Comparison of ENCODE assay signal across 15 cellular contexts in the genomic region with DNA sequence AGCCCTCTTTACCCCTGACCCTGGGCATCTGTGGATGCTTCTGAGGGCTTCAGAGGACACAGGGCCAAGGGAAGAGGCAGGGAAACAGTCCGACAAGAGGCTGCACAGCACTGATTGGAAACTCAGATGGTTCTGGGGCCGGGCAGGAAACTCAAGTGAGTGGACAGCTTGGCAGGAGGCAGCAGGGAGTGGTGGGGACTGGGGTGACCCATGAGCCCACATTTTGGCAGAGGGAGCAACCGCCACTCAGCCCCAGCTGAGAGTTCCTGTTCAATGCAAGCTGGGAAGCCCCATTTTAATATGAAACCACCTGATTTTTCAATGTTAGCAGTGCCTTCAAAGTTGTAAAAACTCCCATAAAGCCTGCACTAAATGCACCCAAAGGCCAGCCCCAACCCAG. TPM values are rescaled to one million over a fixed set of nuclear protein-coding genes. Genes with fewer than 3 reads are reported as not detected.
DNase-seq lines count a peak whose midpoint lies in the region; ATAC-seq and TF ChIP-seq lines count a peak whose summit lies in the region.
"Had no signal": no experiment of that assay in that cellular context is flagged by ENCODE, and none has a peak within 500 bp of the region (broad histone marks: within the 10 kb centered on the region; RNA-seq: fewer than 3 reads in every experiment).

No MANE protein-coding gene starts in this region.

- intact Hi-C loops in left ventricle myocardium inferior (cut with micrococcal nuclease) = no loop called here
- intact Hi-C loops in left ventricle myocardium superior (cut with micrococcal nuclease) = no loop called here

- H3K4me1 ChIP-seq in left ventricle myocardium inferior = peaks cover 65% of the 10 kb centered on the region
- peaks cover 52% of the 10 kb centered on the region for H3K4me1 ChIP-seq in skeletal muscle satellite cell (ENCODE audit: control insufficient read depth, insufficient read depth, low read length)

- peaks cover 2% of the 10 kb centered on the region for H3K36me3 ChIP-seq in left ventricle myocardium inferior
- no peaks in the 10 kb centered on the region for H3K36me3 ChIP-seq in skeletal muscle satellite cell (ENCODE audit: insufficient read depth, low read length)

- no peak overlapping the region for H3K4me3 ChIP-seq in left ventricle myocardium inferior
- no peak overlapping the region for H3K4me3 ChIP-seq in skeletal muscle satellite cell (ENCODE audit: low read length)
- H3K4me3 ChIP-seq: mucosa of descending colon had no signal

- H3K9ac ChIP-seq in skeletal muscle satellite cell (ENCODE audit: low read depth, low read length) = peak overlapping the region; percentile 46

- no peak for TF ChIP-seq CTCF in left ventricle myocardium inferior (IDR thresholded peaks at IDR 0.05; ENCODE audit: borderline replicate concordance)
- TF ChIP-seq CTCF in GM13977 (IDR thresholded peaks at IDR 0.05; ENCODE audit: extremely low read depth, insufficient read depth, missing control alignments) = no peak

- no peaks in the 10 kb centered on the region for H3K9me3 ChIP-seq in left ventricle myocardium inferior (replicated peaks)
- no peaks in the 10 kb centered on the region for H3K9me3 ChIP-seq in skeletal muscle satellite cell (replicated peaks; ENCODE audit: low read length)
- H3K9me3 ChIP-seq: mucosa of descending colon had no signal

- H3K27ac ChIP-seq in left ventricle myocardium inferior (replicated peaks) (peak overlapping the region; percentile 82), layer of hippocampus (ENCODE audit: low read depth, low read length) (peak overlapping the region; percentile 46)

- DNase-seq in left ventricle myocardium inferior (no peak), left ventricle myocardium superior (no peak), SKM-1 (lab: John Stamatoyannopoulos, UW; ENCODE audit: unreplicated experiment) (no peak), GM13977 (ENCODE audit: low spot score) (no peak)
- no peak for DNase-seq in activated CD4-positive, alpha-beta T cell treated with anti-CD3 and anti-CD28 coated beads for 1 hour
- DNase-seq: activated CD4-positive, alpha-beta T cell treated with anti-CD3 and anti-CD28 coated beads, Interleukin-2, amount 10 ng/mL, durations not matched to agents 7 days and 5 days; activated effector memory CD4-positive, alpha-beta T cell treated with Interleukin-2 at 50 U/mL for 16 hours; DMS 273 treated with DMSO at 0.1 percent for 48 hours; NCI-H1105; stimulated activated naive CD8-positive, alpha-beta T cell treated with anti-CD3 and anti-CD28 coated beads, Interleukin-15, Interleukin-2, amounts not matched to agents 100 U/mL and 50 U/mL, for 24 hours; T-helper 2 cell had no signal

- ATAC-seq in left ventricle myocardium superior (no peak), HG02759 (IDR thresholded peaks at IDR 0.05; ENCODE audit: unreplicated experiment) (no peak)
- ATAC-seq: stimulated activated naive CD8-positive, alpha-beta T cell treated with anti-CD3 and anti-CD28 coated beads, Interleukin-15, Interleukin-2, amounts not matched to agents 100 U/mL and 50 U/mL, for 24 hours had no signal

- peak overlapping the region; percentile 99 for H3K4me2 ChIP-seq in skeletal muscle satellite cell (ENCODE audit: low read length)

- no peaks in the 10 kb centered on the region for H3K27me3 ChIP-seq in left ventricle myocardium inferior (ENCODE audit: low read depth)
- no peaks in the 10 kb centered on the region for H3K27me3 ChIP-seq in layer of hippocampus (ENCODE audit: control insufficient read depth, insufficient read depth, low read length)
- no peaks in the 10 kb centered on the region for H3K27me3 ChIP-seq in skeletal muscle satellite cell (ENCODE audit: control insufficient read depth, insufficient read depth, low read length)

- in situ Hi-C loops in GM13977 (cut with MboI; ENCODE audit: low pct_unique_long_range_greater_than_20kb, low sequenced_read_pairs, unreplicated experiment) = no loop called here

RNA-seq across cellular contexts. Expression of gene VASN, which starts 1.5 kb away (rescaled TPM):
- total RNA-seq in left ventricle myocardium inferior (5.5 TPM), left ventricle myocardium superior (4.3 TPM)
- 137 and 165 TPM in 2 replicates for total RNA-seq in skeletal muscle satellite cell (2012; rRNA removed)
- total RNA-seq: activated CD4-positive, alpha-beta T cell treated with anti-CD3 and anti-CD28 coated beads, Interleukin-2, amount 10 ng/mL, durations not matched to agents 7 days and 5 days had no signal

RNA-seq across cellular contexts. Expression of gene PAM16, which starts 19.0 kb away (rescaled TPM):
- total RNA-seq in left ventricle myocardium inferior = 67.3 TPM
- total RNA-seq in left ventricle myocardium superior = 70.0 TPM
- total RNA-seq in skeletal muscle satellite cell (2012; rRNA removed) = 37.8 and 62.3 TPM in 2 replicates

RNA-seq across cellular contexts. Expression of gene CORO7, which starts 46.2 kb away (rescaled TPM):
- total RNA-seq in left ventricle myocardium inferior = 12.5 TPM
- total RNA-seq in left ventricle myocardium superior = 10.1 TPM
- total RNA-seq in skeletal muscle satellite cell (2012; rRNA removed) = 11.9 and 16.6 TPM in 2 replicates

RNA-seq across cellular contexts. Expression of gene GLIS2, which starts 54.3 kb away (rescaled TPM):
- total RNA-seq in left ventricle myocardium inferior (17.2 TPM), left ventricle myocardium superior (16.6 TPM)
- 1.5 and 2.0 TPM in 2 replicates for total RNA-seq in skeletal muscle satellite cell (2012; rRNA removed)

RNA-seq across cellular contexts. Expression of gene DNAJA3, which starts 55.5 kb away (rescaled TPM):
- total RNA-seq in left ventricle myocardium inferior (74.2 TPM), left ventricle myocardium superior (83.9 TPM)
- 54.2 and 63.1 TPM in 2 replicates for total RNA-seq in skeletal muscle satellite cell (2012; rRNA removed)
